Comparison of ENCODE assay signal across 10 cellular contexts in genomic region chr6:116772450-116772849, GRCh38. TPM values are rescaled to one million over a fixed set of nuclear protein-coding genes. Genes with fewer than 3 reads are reported as not detected.
"Had no signal": no experiment of that assay in that cellular context is flagged by ENCODE, and none has a peak within 500 bp of the region (broad histone marks: within the 10 kb centered on the region; RNA-seq: fewer than 3 reads in every experiment).

No MANE protein-coding gene starts in this region.

- DNase-seq: Karpas-422, Kasumi-1, KBM-7, KG1 had no signal

- H3K4me2 ChIP-seq: KMS-11 had no signal

- H3K27ac ChIP-seq: HL-60, KMS-11 had no signal

- H3K9ac ChIP-seq: KMS-11 had no signal

- FAIRE-seq: HTR-8/SVneo had no signal

RNA-seq across cellular contexts. Expression of gene FAM162B, which starts 6.9 kb away (rescaled TPM):
- total RNA-seq: HT-29, HT1080 had no signal
- polyA plus RNA-seq: IgD-negative memory B cell had no signal

RNA-seq across cellular contexts. Expression of gene GPRC6A, which starts 56.4 kb away (rescaled TPM):
- total RNA-seq: HT-29, HT1080 had no signal
- polyA plus RNA-seq: IgD-negative memory B cell had no signal
